Comparison of ENCODE assay signal across 11 cellular contexts in the genomic region with DNA sequence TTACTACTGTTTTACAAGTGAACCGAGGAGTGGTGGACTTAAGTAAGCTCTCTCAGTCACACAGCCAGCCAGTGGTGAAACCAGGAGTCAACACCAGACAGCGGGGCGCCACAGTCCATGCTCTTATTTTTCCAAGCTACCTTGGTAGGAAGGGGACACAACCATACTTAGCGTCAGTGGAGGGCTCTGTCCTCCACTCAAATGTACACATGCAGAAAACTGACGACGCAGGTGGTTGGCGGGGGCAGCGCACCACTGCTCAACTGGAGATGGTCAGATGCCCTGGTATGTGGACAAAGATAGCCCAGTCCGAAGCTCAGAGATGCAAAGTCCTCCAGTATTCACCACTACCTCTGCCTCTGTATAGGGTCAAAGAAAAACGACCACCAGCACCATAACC. TPM values are rescaled to one million over a fixed set of nuclear protein-coding genes. Genes with fewer than 3 reads are reported as not detected.
A peak's percentile ranks its signal among the peaks of the same experiment; 100 is the strongest.
DNase-seq lines count a peak whose midpoint lies in the region; ATAC-seq and TF ChIP-seq lines count a peak whose summit lies in the region.
"Had no signal": no experiment of that assay in that cellular context is flagged by ENCODE, and none has a peak within 500 bp of the region (broad histone marks: within the 10 kb centered on the region; RNA-seq: fewer than 3 reads in every experiment).

No MANE protein-coding gene starts in this region.

- H3K27me3 ChIP-seq in heart left ventricle: no peaks in the 10 kb centered on the region
- no peaks in the 10 kb centered on the region for H3K27me3 ChIP-seq in heart right ventricle
- H3K27me3 ChIP-seq: transverse colon had no signal

- ATAC-seq in heart left ventricle (no peak), heart right ventricle (no peak), naive B cell (ENCODE audit: low read depth in 2 of 2) (no peak), GM21619 (IDR thresholded peaks at IDR 0.05; ENCODE audit: unreplicated experiment) (no peak)

- H3K27ac ChIP-seq in heart left ventricle (no peak overlapping the region), heart right ventricle (no peak overlapping the region)
- H3K27ac ChIP-seq: transverse colon had no signal

- no peak for TF ChIP-seq CTCF in heart left ventricle (IDR thresholded peaks at IDR 0.05)
- no peak for TF ChIP-seq CTCF in heart right ventricle (IDR thresholded peaks at IDR 0.05)
- no peak for TF ChIP-seq CTCF in astrocyte of the cerebellum (IDR thresholded peaks at IDR 0.05; ENCODE audit: low read depth, low read length, missing control alignments)

- H3K4me1 Mint-ChIP-seq in naive B cell: peaks cover 37 to 55% (median 40%) of the 10 kb centered on the region in 3 donors

- peaks cover 0 to 9% (median 0%) of the 10 kb centered on the region in 3 donors for H3K27me3 Mint-ChIP-seq in naive B cell

- peak overlapping the region; percentile 95 to 100 (median 100) for H3K27ac Mint-ChIP-seq in naive B cell

- H3K4me3 Mint-ChIP-seq in naive B cell: peak overlapping the region; percentile 93 to 100 (median 98)
- H3K4me3 Mint-ChIP-seq: activated T-helper 1 cell treated with anti-CD3 and anti-CD28 coated beads, Interleukin-12 subunit alpha, Interleukin-12 subunit beta, Interleukin-2, Interleukin-4 antibody, amounts not matched to agents 30 ng/mL and 10 ng/mL and 1 ng/mL, durations not matched to agents 14 hours and 24 hours and 36 hours had no signal

- peaks cover 13 to 49% (median 33%) of the 10 kb centered on the region in 7 donors for H3K9me3 Mint-ChIP-seq in naive B cell

- WGBS in heart left ventricle, 4 donors: 78 to 87% (median 83%) methylated on average over 10 of the region's 10 CpGs
- 76 to 86% methylated on average over 10 of the region's 10 CpGs for WGBS in heart right ventricle, 2 donors

- in situ Hi-C loops in astrocyte of the cerebellum (cut with HindIII; ENCODE audit: low sequenced_read_pairs): no loop called here

- intact Hi-C loops in heart left ventricle (cut with DNase I) (loop anchor here in 5 of 10 donors (5.0 to 10.0 kb wide), 4 partner anchors 61 to 81 kb away; a partner anchor contains a TSS), heart right ventricle (cut with DNase I) (loop anchor here in 2 of 10 donors (5.0 kb wide), 1 partner anchor 74 kb away; a partner anchor contains a TSS)

- H3K36me3 ChIP-seq in heart left ventricle: peaks cover 0 to 13% (median 8%) of the 10 kb centered on the region in 9 donors
- peaks cover 0 to 24% (median 9%) of the 10 kb centered on the region in 9 donors for H3K36me3 ChIP-seq in heart right ventricle
- H3K36me3 ChIP-seq: transverse colon had no signal

- H3K36me3 Mint-ChIP-seq in naive B cell: peaks cover 27 to 45% of the 10 kb centered on the region in 2 donors

- DNase-seq in heart left ventricle (no peak), heart right ventricle (no peak), astrocyte of the cerebellum (ENCODE audit: low read depth) (no peak), naive B cell (no peak), HT-29 (ENCODE audit: low spot score) (no peak), DMS 273 treated with DMSO at 0.1 percent for 48 hours (lab: John Stamatoyannopoulos, UW) (no peak)
- no peak for DNase-seq in effector CD8-positive, alpha-beta T cell (lab: John Stamatoyannopoulos, UW)
- DNase-seq: transverse colon had no signal

- H3K4me3 ChIP-seq in heart left ventricle (peak overlapping the region in 8 of 12 donors; percentile 72 to 95 (median 80)), heart right ventricle (peak overlapping the region in 5 of 10 donors; percentile 76 to 99 (median 84)), astrocyte of the cerebellum (ENCODE audit: low read depth, low read length) (peak overlapping the region; percentile 80)

- H3K9me3 ChIP-seq in heart left ventricle: peaks cover 0 to 45% (median 1%) of the 10 kb centered on the region in 12 donors
- peaks cover 0 to 77% (median 0%) of the 10 kb centered on the region in 11 donors for H3K9me3 ChIP-seq in heart right ventricle

- TF ChIP-seq POLR2A in heart left ventricle (IDR thresholded peaks at IDR 0.05): no peak

- peaks cover 0 to 29% (median 14%) of the 10 kb centered on the region in 12 donors for H3K4me1 ChIP-seq in heart left ventricle
- H3K4me1 ChIP-seq in heart right ventricle: peaks cover 0 to 25% (median 16%) of the 10 kb centered on the region in 9 donors

RNA-seq across cellular contexts. Expression of a gene that starts 1.1 kb away (rescaled TPM):
- 1 to 10 TPM; 1.9 to 7.7 (median 4.7) TPM for total RNA-seq in heart left ventricle
- polyA plus RNA-seq in heart left ventricle: 1 to 10 TPM; 2.2 to 4.3 TPM
- total RNA-seq in heart right ventricle: 1 to 10 TPM; 3.0 to 6.8 (median 4.7) TPM
- 1 to 10 TPM; 1.5 to 6.9 TPM for polyA plus RNA-seq in heart right ventricle
- 10 to 100 TPM in 3 of 6 donors, 1 to 10 TPM in 3; 5.5 to 13.4 (median 9.7) TPM for polyA plus RNA-seq in naive B cell (ENCODE audit: low read depth in 6 of 6)
- not detected in 2 replicates for total RNA-seq in HT-29 (2014; rRNA removed; shearing (Covaris generic))
- total RNA-seq: OCI-LY7 had no signal

RNA-seq across cellular contexts. Expression of a gene that starts 31.6 kb away (rescaled TPM):
- total RNA-seq in heart left ventricle: 1 to 10 TPM; 3.3 to 7.9 (median 4.7) TPM
- 1 to 10 TPM; 2.3 to 3.4 TPM for polyA plus RNA-seq in heart left ventricle
- 1 to 10 TPM; 3.9 to 7.7 (median 5.5) TPM for total RNA-seq in heart right ventricle
- 1 to 10 TPM; 1.9 to 6.3 TPM for polyA plus RNA-seq in heart right ventricle
- polyA plus RNA-seq in naive B cell (ENCODE audit: low read depth in 6 of 6): 1 to 10 TPM in 2 of 6 donors, under 1 TPM in 3, not detected in 1; 0.45 to 2.0 (median 0.51) TPM
- total RNA-seq in HT-29 (2014; rRNA removed; shearing (Covaris generic)): not detected in 2 replicates
- total RNA-seq: OCI-LY7 had no signal
